Comparison of ENCODE assay signal across 16 cellular contexts in the genomic region with DNA sequence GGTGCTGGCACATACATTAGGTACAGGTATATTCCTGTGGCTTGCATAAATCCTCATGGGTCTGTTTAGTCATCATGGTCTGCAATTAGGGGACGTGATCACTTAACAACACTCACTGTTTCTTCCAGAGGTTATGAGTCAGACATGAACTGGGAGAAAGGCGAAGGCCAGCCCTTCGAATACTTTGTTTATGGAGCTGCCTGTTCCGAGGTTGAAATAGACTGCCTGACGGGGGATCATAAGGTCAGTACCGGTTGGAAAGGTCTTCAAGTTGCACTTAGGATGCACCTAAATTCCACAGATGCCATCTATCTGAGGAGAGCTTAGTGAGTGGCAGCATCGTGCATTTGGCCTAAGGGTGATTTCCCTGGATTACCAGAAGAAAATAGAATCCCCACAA.
DNase-seq lines count a peak whose midpoint lies in the region; ATAC-seq, FAIRE-seq and TF ChIP-seq lines count a peak whose summit lies in the region.
"Had no signal": no experiment of that assay in that cellular context is flagged by ENCODE, and none has a peak within 500 bp of the region (broad histone marks: within the 10 kb centered on the region; RNA-seq: fewer than 3 reads in every experiment).

No MANE protein-coding gene starts in this region.

- CTCF ChIA-PET in BJ (lab: Yijun Ruan, JAX), result interaction anchor here (1.0 to 1.6 kb wide), 4 partner anchors 11 to 59 kb away, joined by 3 to 5 read pairs (median 4); no protein-coding TSS in a partner anchor

- no peaks in the 10 kb centered on the region for H3K36me3 ChIP-seq in BJ (ENCODE audit: control insufficient read depth, insufficient read depth, low read length)
- no peaks in the 10 kb centered on the region for H3K36me3 ChIP-seq in bronchial epithelial cell (ENCODE audit: control insufficient read depth, insufficient read depth, low read length)
- no peaks in the 10 kb centered on the region for H3K36me3 ChIP-seq in heart right ventricle
- H3K36me3 ChIP-seq: transverse colon had no signal

- intact Hi-C loops in left colon (cut with DNase I, micrococcal nuclease), result no loop called here
- intact Hi-C loops in heart right ventricle (cut with DNase I), result no loop called here

- H3K9me3 ChIP-seq in heart right ventricle, result no peaks in the 10 kb centered on the region
- H3K9me3 ChIP-seq: transverse colon had no signal

- 59 to 60% methylated on average over 7 of the region's 7 CpGs for WGBS in heart right ventricle, 2 donors

- POLR2A ChIA-PET in BJ (lab: Charles Lee), result no interaction called here

- no peak for TF ChIP-seq POLR2A in GM18505 (IDR thresholded peaks at IDR 0.05; ENCODE audit: borderline replicate concordance, extremely low read depth, insufficient read depth, insufficient read length)

- H3K4me3 ChIP-seq in BJ (ENCODE audit: low read depth, low read length), result no peak overlapping the region
- no peak overlapping the region for H3K4me3 ChIP-seq in bronchial epithelial cell (ENCODE audit: low read depth, low read length)
- H3K4me3 ChIP-seq in heart right ventricle, result no peak overlapping the region
- H3K4me3 ChIP-seq: coronary artery, transverse colon had no signal

- H3K4me1 ChIP-seq in heart right ventricle, result no peaks in the 10 kb centered on the region
- H3K4me1 ChIP-seq: transverse colon had no signal

- no peak for FAIRE-seq in bronchial epithelial cell (lab: Jason Lieb, UNC)
- FAIRE-seq: small intestine had no signal

- no peak overlapping the region for H3K27ac ChIP-seq in heart right ventricle
- H3K27ac ChIP-seq: C4-2B, coronary artery, transverse colon had no signal

- peak; percentile 69 for ATAC-seq in left colon
- no peak for ATAC-seq in GM18505 (IDR thresholded peaks at IDR 0.05; ENCODE audit: unreplicated experiment)
- ATAC-seq in heart right ventricle, result no peak

- TF ChIP-seq CTCF in BJ (IDR thresholded peaks at IDR 0.05; ENCODE audit: insufficient read depth, low read depth, low read length), result no peak
- no peak for TF ChIP-seq CTCF in bronchial epithelial cell (IDR thresholded peaks at IDR 0.05; ENCODE audit: insufficient read depth, low read length, severe bottlenecking)
- no peak for TF ChIP-seq CTCF in heart right ventricle (IDR thresholded peaks at IDR 0.05)

- H3K27me3 ChIP-seq in BJ (ENCODE audit: control insufficient read depth, insufficient read depth, low read length), result no peaks in the 10 kb centered on the region
- H3K27me3 ChIP-seq in bronchial epithelial cell (ENCODE audit: control insufficient read depth, insufficient read depth, low read length), result no peaks in the 10 kb centered on the region
- H3K27me3 ChIP-seq in heart right ventricle, result peaks cover 0 to 21% (median 0%) of the 10 kb centered on the region in 7 donors
- H3K27me3 ChIP-seq: transverse colon had no signal

- DNase-seq in BJ (ENCODE audit: low read depth) (peak; percentile 22), LHCN-M2 (ENCODE audit: low read depth) (peak; percentile 82), bronchial epithelial cell (ENCODE audit: low read depth) (peak; percentile 92), left colon (no peak), GF-D8 (lab: John Stamatoyannopoulos, UW) (no peak), heart right ventricle (no peak)
- DNase-seq in activated naive CD4-positive, alpha-beta T cell treated with Interleukin-2 at 50 U/mL for 16 hours, result no peak
- DNase-seq: activated CD4-positive, alpha-beta T cell treated with anti-CD3 and anti-CD28 coated beads, Interleukin-2, amount 10 ng/mL, durations not matched to agents 24 days and 14 days; MM.1S; NCI-H446 treated with DMSO at 0.1 percent for 48 hours; Right ventricle myocardium superior; small intestine; transverse colon had no signal

Comparison
In these comparisons a context has a peak if more than half of its experiments do, and no peak if none do; other contexts are left out.
1. DNase-seq: peak in BJ (single experiment), LHCN-M2 (single experiment) and bronchial epithelial cell (single experiment); none in left colon (0 of 2), GF-D8 (single experiment), activated naive CD4-positive, alpha-beta T cell treated with Interleukin-2 at 50 U/mL for 16 hours (single experiment) and heart right ventricle (0 of 2).